10 cellular contexts compared by ENCODE assay signal in the genomic region with DNA sequence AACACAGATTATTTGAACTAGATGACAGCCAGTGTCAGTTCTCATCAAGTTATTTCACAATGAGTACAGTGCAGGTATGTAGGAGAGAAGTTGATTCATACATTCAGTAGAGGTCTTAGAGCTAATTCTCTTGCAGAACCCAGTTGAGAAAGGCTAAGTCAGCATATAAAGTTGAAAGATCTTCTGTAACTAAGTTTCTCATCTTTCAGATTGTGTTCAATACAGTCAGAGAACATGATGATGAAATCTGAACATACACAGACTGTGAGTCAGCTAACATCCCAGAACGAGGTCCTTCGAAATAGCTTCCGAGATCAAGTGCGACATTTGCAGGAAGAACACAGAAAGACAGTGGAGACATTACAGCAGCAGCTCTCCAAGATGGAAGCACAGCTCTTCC. TPM values are rescaled to one million over a fixed set of nuclear protein-coding genes. Genes with fewer than 3 reads are reported as not detected.
DNase-seq lines count a peak whose midpoint lies in the region; ATAC-seq and TF ChIP-seq lines count a peak whose summit lies in the region.
"Had no signal": no experiment of that assay in that cellular context is flagged by ENCODE, and none has a peak within 500 bp of the region (broad histone marks: within the 10 kb centered on the region; RNA-seq: fewer than 3 reads in every experiment).

No MANE protein-coding gene starts in this region.

- no peaks in the 10 kb centered on the region for H3K9me3 ChIP-seq in skeletal muscle satellite cell (replicated peaks; ENCODE audit: low read length)
- no peaks in the 10 kb centered on the region for H3K9me3 ChIP-seq in CD8-positive, alpha-beta memory T cell (ENCODE audit: low read length)

- ATAC-seq in WTC11 (no peak), GM19452 (IDR thresholded peaks at IDR 0.05; ENCODE audit: unreplicated experiment) (no peak), HG03565 (IDR thresholded peaks at IDR 0.05; ENCODE audit: unreplicated experiment) (no peak)

- CTCF ChIA-PET in WTC11 (lab: Charles Lee), result no interaction called here
- CTCF ChIA-PET in CD8-positive, alpha-beta memory T cell (lab: Charles Lee), result no interaction called here

- no peaks in the 10 kb centered on the region for H3K27me3 Mint-ChIP-seq in WTC11 (ENCODE audit: low read depth)
- H3K27me3 Mint-ChIP-seq in CD8-positive, alpha-beta memory T cell, result no peaks in the 10 kb centered on the region
- H3K27me3 Mint-ChIP-seq: IgD-negative memory B cell had no signal

- POLR2A ChIA-PET in WTC11 (lab: Charles Lee), result no interaction called here
- POLR2A ChIA-PET in CD8-positive, alpha-beta memory T cell (lab: Charles Lee), result no interaction called here

- no peak overlapping the region for H3K27ac ChIP-seq in CD8-positive, alpha-beta memory T cell (ENCODE audit: low read depth, low read length)

- TF ChIP-seq CTCF in WTC11 (IDR thresholded peaks at IDR 0.05), result no peak
- no peak for TF ChIP-seq CTCF in fibroblast of villous mesenchyme (IDR thresholded peaks at IDR 0.05; ENCODE audit: insufficient read depth, low read depth, low read length)

- no peak overlapping the region for H3K4me3 Mint-ChIP-seq in WTC11
- no peak overlapping the region for H3K4me3 Mint-ChIP-seq in CD8-positive, alpha-beta memory T cell
- H3K4me3 Mint-ChIP-seq: IgD-negative memory B cell had no signal

- no peak overlapping the region for H3K4me2 ChIP-seq in skeletal muscle satellite cell (ENCODE audit: low read length)

- H3K27me3 ChIP-seq in skeletal muscle satellite cell (ENCODE audit: control insufficient read depth, insufficient read depth, low read length), result no peaks in the 10 kb centered on the region
- no peaks in the 10 kb centered on the region for H3K27me3 ChIP-seq in CD8-positive, alpha-beta memory T cell (ENCODE audit: insufficient read depth, low read length, poor library complexity, severe bottlenecking)

- H3K36me3 Mint-ChIP-seq in WTC11, result peaks cover 42% of the 10 kb centered on the region
- peaks cover 0 to 78% (median 12%) of the 10 kb centered on the region in 3 donors for H3K36me3 Mint-ChIP-seq in CD8-positive, alpha-beta memory T cell

- no peaks in the 10 kb centered on the region for H3K9me3 Mint-ChIP-seq in WTC11
- no peaks in the 10 kb centered on the region for H3K9me3 Mint-ChIP-seq in CD8-positive, alpha-beta memory T cell
- H3K9me3 Mint-ChIP-seq: IgD-negative memory B cell had no signal

- peaks cover 17% of the 10 kb centered on the region for H3K36me3 ChIP-seq in skeletal muscle satellite cell (ENCODE audit: insufficient read depth, low read length)
- H3K36me3 ChIP-seq in CD8-positive, alpha-beta memory T cell (ENCODE audit: insufficient read depth, low read length), result peaks cover 39% of the 10 kb centered on the region

- peak; percentile 94 for DNase-seq in HCEC 1CT
- no peak for DNase-seq in WTC11 (ENCODE audit: low spot score)
- DNase-seq in fibroblast of villous mesenchyme (ENCODE audit: low read depth), result peak; percentile 96
- DNase-seq in CD8-positive, alpha-beta memory T cell, result no peak
- DNase-seq: effector CD4-positive, alpha-beta T cell; left cardiac atrium had no signal

- H3K27ac Mint-ChIP-seq in WTC11, result no peak overlapping the region
- H3K27ac Mint-ChIP-seq in CD8-positive, alpha-beta memory T cell, result peak overlapping the region in 1 of 8 donors; percentile 40
- H3K27ac Mint-ChIP-seq: IgD-negative memory B cell had no signal

- H3K4me1 ChIP-seq in skeletal muscle satellite cell (ENCODE audit: control insufficient read depth, insufficient read depth, low read length), result peaks cover 20% of the 10 kb centered on the region
- no peaks in the 10 kb centered on the region for H3K4me1 ChIP-seq in CD8-positive, alpha-beta memory T cell (ENCODE audit: insufficient read depth, low read length)

- no peak overlapping the region for H3K4me3 ChIP-seq in fibroblast of villous mesenchyme (ENCODE audit: low read depth, low read length)
- H3K4me3 ChIP-seq in skeletal muscle satellite cell (ENCODE audit: low read length), result no peak overlapping the region
- no peak overlapping the region for H3K4me3 ChIP-seq in CD8-positive, alpha-beta memory T cell (ENCODE audit: low read length)

- peak overlapping the region; percentile 15 for H3K9ac ChIP-seq in skeletal muscle satellite cell (ENCODE audit: low read depth, low read length)

- no peaks in the 10 kb centered on the region for H3K4me1 Mint-ChIP-seq in WTC11
- no peaks in the 10 kb centered on the region for H3K4me1 Mint-ChIP-seq in CD8-positive, alpha-beta memory T cell
- H3K4me1 Mint-ChIP-seq: IgD-negative memory B cell had no signal

TF ChIP-seq in WTC11, 78 proteins besides CTCF, POLR2A, EP300 and RAD21:
- TF ChIP-seq NR2C2 (CRISPR knock-in tag; IDR thresholded peaks at IDR 0.05) (no peak), CREB1 (CRISPR knock-in tag; IDR thresholded peaks at IDR 0.05) (no peak), SP1 (CRISPR knock-in tag; conservative IDR thresholded peaks at IDR 0.05) (no peak), SMAD4 (CRISPR knock-in tag; IDR thresholded peaks at IDR 0.05) (no peak), MYBL2 (CRISPR knock-in tag; IDR thresholded peaks at IDR 0.05) (no peak), GABPB1 (CRISPR knock-in tag; IDR thresholded peaks at IDR 0.05) (peak; percentile 33; the same call in 1 of the 2 replicates)
- TF ChIP-seq, protein P1, sequence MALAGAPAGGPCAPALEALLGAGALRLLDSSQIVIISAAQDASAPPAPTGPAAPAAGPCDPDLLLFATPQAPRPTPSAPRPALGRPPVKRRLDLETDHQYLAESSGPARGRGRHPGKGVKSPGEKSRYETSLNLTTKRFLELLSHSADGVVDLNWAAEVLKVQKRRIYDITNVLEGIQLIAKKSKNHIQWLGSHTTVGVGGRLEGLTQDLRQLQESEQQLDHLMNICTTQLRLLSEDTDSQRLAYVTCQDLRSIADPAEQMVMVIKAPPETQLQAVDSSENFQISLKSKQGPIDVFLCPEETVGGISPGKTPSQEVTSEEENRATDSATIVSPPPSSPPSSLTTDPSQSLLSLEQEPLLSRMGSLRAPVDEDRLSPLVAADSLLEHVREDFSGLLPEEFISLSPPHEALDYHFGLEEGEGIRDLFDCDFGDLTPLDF (CRISPR knock-in tag; IDR thresholded peaks at IDR 0.05), result no peak
- TF ChIP-seq, protein P2, sequence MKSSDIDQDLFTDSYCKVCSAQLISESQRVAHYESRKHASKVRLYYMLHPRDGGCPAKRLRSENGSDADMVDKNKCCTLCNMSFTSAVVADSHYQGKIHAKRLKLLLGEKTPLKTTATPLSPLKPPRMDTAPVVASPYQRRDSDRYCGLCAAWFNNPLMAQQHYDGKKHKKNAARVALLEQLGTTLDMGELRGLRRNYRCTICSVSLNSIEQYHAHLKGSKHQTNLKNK (CRISPR knock-in tag; IDR thresholded peaks at IDR 0.05), result no peak

RNA-seq across cellular contexts. Expression of a gene that starts 41.9 kb away (rescaled TPM):
- total RNA-seq in WTC11 (2021), result 40.7 to 50.6 TPM (median 43.4 TPM) in 3 replicates
- total RNA-seq in fibroblast of villous mesenchyme, result 152 and 162 TPM in 2 replicates
- total RNA-seq in skeletal muscle satellite cell (2012; rRNA removed), result 161 and 180 TPM in 2 replicates
- 10 to 100 TPM; 59.4 TPM for total RNA-seq in CD8-positive, alpha-beta memory T cell
- 80.6 TPM for polyA plus RNA-seq in CD8-positive, alpha-beta memory T cell

RNA-seq across cellular contexts. Expression of a gene that starts 43.4 kb away (rescaled TPM):
- total RNA-seq in WTC11 (2021), result 45.1 to 66.5 TPM (median 48.0 TPM) in 3 replicates
- total RNA-seq in fibroblast of villous mesenchyme, result 21.3 and 30.7 TPM in 2 replicates
- total RNA-seq in skeletal muscle satellite cell (2012; rRNA removed), result 17.3 and 22.3 TPM in 2 replicates
- 10 to 100 TPM; 40.9 to 49.0 TPM for total RNA-seq in CD8-positive, alpha-beta memory T cell
- 92.9 TPM for polyA plus RNA-seq in CD8-positive, alpha-beta memory T cell

Comparison
In these comparisons a context has a peak if more than half of its experiments do, and no peak if none do; other contexts are left out.
1. DNase-seq: peak in HCEC 1CT (single experiment) and fibroblast of villous mesenchyme (single experiment); none in WTC11 (single experiment) and CD8-positive, alpha-beta memory T cell (0 of 5).